Comparison of ENCODE assay signal across 1 cellular context in genomic region chr6:8108759-8109539, GRCh38.
TF ChIP-seq lines count a peak whose summit lies in the region.

No MANE protein-coding gene starts in this region.

TF ChIP-seq in H1, 55 proteins besides CTCF, POLR2A, EP300 and RAD21:
- TF ChIP-seq ATF3 (IDR thresholded peaks at IDR 0.05; ENCODE audit: insufficient read depth, low read depth, low read length) (no peak), ATF2 (IDR thresholded peaks at IDR 0.05; ENCODE audit: low read length) (no peak), E2F6 (IDR thresholded peaks at IDR 0.05) (no peak), SP4 (IDR thresholded peaks at IDR 0.05; ENCODE audit: low read length) (no peak), HDAC2 (IDR thresholded peaks at IDR 0.05; ENCODE audit: borderline replicate concordance in 1 of 2, low read depth in 2 of 2, low read length in 2 of 2) (no peak), JUN (IDR thresholded peaks at IDR 0.05; ENCODE audit: low read depth, low read length) (no peak), TCF12 (IDR thresholded peaks at IDR 0.05; ENCODE audit: low read depth, low read length) (no peak), ASH2L (IDR thresholded peaks at IDR 0.05; ENCODE audit: low read length) (no peak), RNF2 (IDR thresholded peaks at IDR 0.05; ENCODE audit: borderline replicate concordance, low read depth, low read length, missing control alignments, poor library complexity, severe bottlenecking) (no peak)
